In genomic region chr11:10308208-10308954, GRCh38 we compare ENCODE assay signal across 8 cellular contexts. TPM values are rescaled to one million over a fixed set of nuclear protein-coding genes. Genes with fewer than 3 reads are reported as not detected.
A peak's percentile ranks its signal among the peaks of the same experiment; 100 is the strongest.
DNase-seq lines count a peak whose midpoint lies in the region; ATAC-seq, FAIRE-seq and TF ChIP-seq lines count a peak whose summit lies in the region.

No MANE protein-coding gene starts in this region.

- H3K79me2 ChIP-seq in HCT116 (ENCODE audit: insufficient read depth, low read length) = peaks cover 29% of the 10 kb centered on the region

- H3K27me3 ChIP-seq in HCT116 (ENCODE audit: insufficient read depth, low read length) (no peaks in the 10 kb centered on the region), foreskin keratinocyte (no peaks in the 10 kb centered on the region), small intestine (ENCODE audit: control insufficient read depth in 2 of 2, insufficient read depth in 2 of 2, low read length in 2 of 2) (no peaks in the 10 kb centered on the region)

- peak overlapping the region; percentile 94 for H3K9ac ChIP-seq in HCT116 (ENCODE audit: low read length)

- TF ChIP-seq CTCF in HCT116 (IDR thresholded peaks at IDR 0.05 in 2 of 3, conservative IDR thresholded peaks at IDR 0.05 in 1 of 3; ENCODE audit: borderline replicate concordance in 1 of 3, insufficient read depth in 1 of 3, low read depth in 2 of 3, low read length in 2 of 3) (no peak), WI38 (IDR thresholded peaks at IDR 0.05; ENCODE audit: low read depth, low read length) (no peak), foreskin keratinocyte (conservative IDR thresholded peaks at IDR 0.05) (no peak)

- no peaks in the 10 kb centered on the region for H4K20me1 ChIP-seq in HCT116 (ENCODE audit: insufficient read depth)

- CTCF ChIA-PET in HCT116 (lab: Charles Lee) = interaction anchor here (0.8 to 3.7 kb wide), 11 partner anchors 58 to 773 kb away, joined by 3 to 25 read pairs (median 4); no protein-coding TSS in a partner anchor

- POLR2A ChIA-PET in HCT116 (lab: Charles Lee) = interaction anchor here (1.2 to 3.7 kb wide), 5 partner anchors 14 to 549 kb away, joined by 3 to 18 read pairs (median 5); no protein-coding TSS in a partner anchor

- ATAC-seq in HCT116 = no peak
- ATAC-seq in foreskin keratinocyte = no peak
- ATAC-seq in GM21528 (IDR thresholded peaks at IDR 0.05; ENCODE audit: low FRiP score, unreplicated experiment) = no peak

- BruUV-seq in HCT116 (replicated peaks; lab: Mats Ljungman, UMichigan) = no TSS peak

- no peak for FAIRE-seq in small intestine (lab: Jason Lieb, UNC)

- DNase-seq in HCT116 (ENCODE audit: low read depth, low spot score) (no peak), foreskin keratinocyte (no peak), small intestine (no peak), LoVo (ENCODE audit: low spot score) (no peak), mucosa of gallbladder (ENCODE audit: low spot score) (no peak)
- DNase-seq in stimulated activated CD4-positive, alpha-beta T cell treated with anti-CD3 and anti-CD28 coated beads, Interleukin-2, amount 100 ng/mL, for 24 hours = no peak

- no peak for TF ChIP-seq RAD21 in HCT116 (IDR thresholded peaks at IDR 0.05; ENCODE audit: low read depth)

- peak overlapping the region; percentile 97 for H3K27ac ChIP-seq in HCT116 (ENCODE audit: low read depth, low read length)
- H3K27ac ChIP-seq in foreskin keratinocyte = peak overlapping the region; percentile 54
- peak overlapping the region; percentile 64 to 79 for H3K27ac ChIP-seq in small intestine (ENCODE audit: low read depth in 1 of 2, low read length in 1 of 2)

- H3K4me3 ChIP-seq in HCT116 (replicated peaks in 1 of 2; ENCODE audit: low read depth in 1 of 2, low read length in 2 of 2) (peak overlapping the region; percentile 85 to 93), WI38 (ENCODE audit: low read depth, low read length) (peak overlapping the region; percentile 100), small intestine (ENCODE audit: low read depth in 1 of 2, low read length in 2 of 2) (peak overlapping the region; percentile 19 to 56)

- H2AFZ ChIP-seq in HCT116 (ENCODE audit: low read depth, low read length, poor library complexity, severe bottlenecking) = no peak overlapping the region

- RAD21 ChIA-PET in HCT116 (lab: Charles Lee; ENCODE audit: low non-redundant PET in 1 of 2, low total read pairs in 2 of 2, uncharacterized antibody in 2 of 2, unreplicated experiment in 2 of 2) = interaction anchor here (0.7 to 2.5 kb wide), 8 partner anchors 14 to 550 kb away, joined by 3 to 8 read pairs (median 4); no protein-coding TSS in a partner anchor

- H3K9me2 ChIP-seq in HCT116 (ENCODE audit: insufficient read depth) = no peaks in the 10 kb centered on the region

- TF ChIP-seq POLR2A in HCT116 (IDR thresholded peaks at IDR 0.05; ENCODE audit: borderline replicate concordance, extremely low read depth, insufficient read depth, insufficient read length) = no peak

- 15 to 20% (median 18%) methylated on average over 16 of the region's 16 CpGs for WGBS in small intestine, 3 donors

- H3K4me1 ChIP-seq in HCT116 (ENCODE audit: control insufficient read depth in 1 of 2, insufficient read depth in 2 of 2, low read length in 2 of 2) (peaks cover 42 to 62% of the 10 kb centered on the region in 2 experiments), foreskin keratinocyte (peaks cover 13% of the 10 kb centered on the region), small intestine (ENCODE audit: control insufficient read depth in 2 of 2, insufficient read depth in 1 of 2, low read depth in 1 of 2, low read length in 1 of 2) (peaks cover 3 to 17% of the 10 kb centered on the region in 2 donors)

- intact Hi-C loops in HCT116 (cut with micrococcal nuclease) = loop anchor here (1.0 to 5.0 kb wide), 7 partner anchors 58 to 696 kb away; no protein-coding TSS in a partner anchor

- H3K9me3 ChIP-seq in HCT116 (ENCODE audit: control insufficient read depth in 1 of 2, insufficient read depth in 1 of 2, low read depth in 1 of 2, low read length in 2 of 2) (no peaks in the 10 kb centered on the region), small intestine (ENCODE audit: control insufficient read depth, low read depth) (no peaks in the 10 kb centered on the region)

- peak overlapping the region; percentile 98 for H3K4me2 ChIP-seq in HCT116 (ENCODE audit: low read length)

- H3K36me3 ChIP-seq in HCT116 (ENCODE audit: control insufficient read depth in 1 of 2, insufficient read depth in 2 of 2, low read length in 2 of 2) = peaks cover 0 to 15% of the 10 kb centered on the region in 2 experiments; a peak in 2 of 4 replicates
- H3K36me3 ChIP-seq in small intestine (ENCODE audit: control insufficient read depth in 2 of 2, insufficient read depth in 2 of 2, low read length in 2 of 2) = no peaks in the 10 kb centered on the region

TF ChIP-seq in HCT116, 20 proteins besides CTCF, POLR2A, EP300 and RAD21:
- TF ChIP-seq SP1 (IDR thresholded peaks at IDR 0.05; ENCODE audit: low read depth) = no peak
- TF ChIP-seq ELF1 (IDR thresholded peaks at IDR 0.05; ENCODE audit: borderline replicate concordance, low read depth) = no peak
- TF ChIP-seq CBX3 (IDR thresholded peaks at IDR 0.05; ENCODE audit: low read depth) = no peak
- no peak for TF ChIP-seq TCF7L2 (IDR thresholded peaks at IDR 0.05; ENCODE audit: borderline replicate concordance, extremely low read depth, insufficient read depth, insufficient read length)
- TF ChIP-seq SRF (IDR thresholded peaks at IDR 0.05; ENCODE audit: low read depth) = no peak
- no peak for TF ChIP-seq EZH2 (IDR thresholded peaks at IDR 0.05)
- TF ChIP-seq EGR1 (IDR thresholded peaks at IDR 0.05; ENCODE audit: low read depth) = no peak
- no peak for TF ChIP-seq REST (IDR thresholded peaks at IDR 0.05; ENCODE audit: low read depth)
- TF ChIP-seq ZBTB33 (IDR thresholded peaks at IDR 0.05; ENCODE audit: extremely low read depth, insufficient replicate concordance, low read length) = no peak
- no peak for TF ChIP-seq YY1 (IDR thresholded peaks at IDR 0.05; ENCODE audit: extremely low read depth, insufficient replicate concordance, low read depth, low read length)
- no peak for TF ChIP-seq ZNF274 (IDR thresholded peaks at IDR 0.05; ENCODE audit: low read depth, low read length)
- no peak for TF ChIP-seq POLR2AphosphoS5 (IDR thresholded peaks at IDR 0.05; ENCODE audit: low read depth, low read length)
- TF ChIP-seq ATF3 (IDR thresholded peaks at IDR 0.05) = no peak
- no peak for TF ChIP-seq SIN3A (IDR thresholded peaks at IDR 0.05; ENCODE audit: low read depth)
- no peak for TF ChIP-seq CEBPB (IDR thresholded peaks at IDR 0.05; ENCODE audit: low read depth)
- TF ChIP-seq ZFX (IDR thresholded peaks at IDR 0.05) = no peak

RNA-seq across cellular contexts. Expression of gene ADM, which starts 3.5 kb away (rescaled TPM):
- total RNA-seq in HCT116 (2021; ENCODE audit: unreplicated experiment) (87.2 TPM), foreskin keratinocyte (28.7 and 34.1 TPM in 2 replicates), mucosa of gallbladder (27.2 TPM)
- polyA plus RNA-seq in HCT116 (2012) = 186 and 301 TPM in 2 replicates
- polyA plus RNA-seq in foreskin keratinocyte (20.8 and 26.6 TPM in 2 replicates), small intestine (10 to 100 TPM; 27.7 to 36.3 (median 29.7) TPM)

RNA-seq across cellular contexts. Expression of gene SBF2, which starts 14.4 kb away (rescaled TPM):
- total RNA-seq in HCT116 (2021; ENCODE audit: unreplicated experiment) (35.0 TPM), foreskin keratinocyte (21.3 and 22.7 TPM in 2 replicates), mucosa of gallbladder (53.1 TPM)
- 19.3 and 21.0 TPM in 2 replicates for polyA plus RNA-seq in HCT116 (2012)
- polyA plus RNA-seq in foreskin keratinocyte (5.9 and 7.2 TPM in 2 replicates), small intestine (10 to 100 TPM; 10.0 to 17.4 (median 12.7) TPM)

Comparison
In these comparisons a context has a peak if more than half of its experiments do, and no peak if none do; other contexts are left out.
1. H3K4me3 ChIP-seq: peak in every context shown above with its lines; median percentile 100 in WI38; 89 in HCT116; 38 in small intestine.